8 cellular contexts compared by ENCODE assay signal in genomic region chr11:74726547-74727182, GRCh38. TPM values are rescaled to one million over a fixed set of nuclear protein-coding genes. Genes with fewer than 3 reads are reported as not detected.
DNase-seq lines count a peak whose midpoint lies in the region; ATAC-seq, FAIRE-seq and TF ChIP-seq lines count a peak whose summit lies in the region.

No MANE protein-coding gene starts in this region.

- no peaks in the 10 kb centered on the region for H3K79me2 ChIP-seq in neural cell (replicated peaks; ENCODE audit: insufficient read depth, low read length)

- intact Hi-C loops in testis (cut with DNase I; ENCODE audit: low total_unique reads), result no loop called here

- 23 to 32% methylated on average over 10 to 13 of the region's 13 CpGs for WGBS in testis, 2 donors

- no peak overlapping the region for H3K4me3 Mint-ChIP-seq in CD4-positive, CD25-positive, alpha-beta regulatory T cell
- no peak overlapping the region for H3K4me3 Mint-ChIP-seq in activated T-cell treated with anti-CD3 and anti-CD28 coated beads, Interleukin-2, amount 50 U/mL, for 4 hours

- no peak overlapping the region for H3K9ac ChIP-seq in neural cell (ENCODE audit: low read length)

- ATAC-seq in CD4-positive, CD25-positive, alpha-beta regulatory T cell (ENCODE audit: low read depth in 2 of 2), result peak; percentile 79 to 89
- ATAC-seq in GM19372 (IDR thresholded peaks at IDR 0.05; ENCODE audit: low read depth, unreplicated experiment), result peak; percentile 91
- peak; percentile 94 for ATAC-seq in activated T-cell treated with anti-CD3 and anti-CD28 coated beads, Interleukin-2, amount 50 U/mL, for 4 hours

- TF ChIP-seq EP300 in neural cell (conservative IDR thresholded peaks at IDR 0.05; ENCODE audit: poor library complexity, severe bottlenecking), result no peak

- peak; percentile 90 for FAIRE-seq in HTR-8/SVneo (lab: Jason Lieb, UNC)

- TF ChIP-seq RAD21 in neural cell (conservative IDR thresholded peaks at IDR 0.05), result peak; percentile 81

- H3K36me3 Mint-ChIP-seq in CD4-positive, CD25-positive, alpha-beta regulatory T cell, result no peaks in the 10 kb centered on the region
- H3K36me3 Mint-ChIP-seq in activated T-cell treated with anti-CD3 and anti-CD28 coated beads, Interleukin-2, amount 50 U/mL, for 4 hours (ENCODE audit: insufficient read depth), result no peaks in the 10 kb centered on the region

- no peak for TF ChIP-seq POLR2A in testis (IDR thresholded peaks at IDR 0.05)

- DNase-seq in CD4-positive, CD25-positive, alpha-beta regulatory T cell, result peak; percentile 26 to 58 (median 53)
- peak; percentile 91 for DNase-seq in HTR-8/SVneo (ENCODE audit: insufficient read length, low spot score)
- DNase-seq in OCI-M1 (lab: John Stamatoyannopoulos, UW), result peak; percentile 95
- DNase-seq in activated T-cell treated with anti-CD3 and anti-CD28 coated beads, Interleukin-2, amount 50 U/mL, for 4 hours, result peak; percentile 47
- peak; percentile 71 for DNase-seq in fibroblast of mammary gland (ENCODE audit: low read depth)
- DNase-seq in testis, result peak; percentile 78

- H3K9me3 Mint-ChIP-seq in CD4-positive, CD25-positive, alpha-beta regulatory T cell, result peaks cover 0 to 5% (median 0%) of the 10 kb centered on the region in 7 donors
- no peaks in the 10 kb centered on the region for H3K9me3 Mint-ChIP-seq in activated T-cell treated with anti-CD3 and anti-CD28 coated beads, Interleukin-2, amount 50 U/mL, for 4 hours

- no peaks in the 10 kb centered on the region for H3K36me3 ChIP-seq in CD4-positive, CD25-positive, alpha-beta regulatory T cell (ENCODE audit: control insufficient read depth, insufficient read depth, low read length)
- H3K36me3 ChIP-seq in neural cell (ENCODE audit: insufficient read depth, low read length), result no peaks in the 10 kb centered on the region
- no peaks in the 10 kb centered on the region for H3K36me3 ChIP-seq in testis (ENCODE audit: low read depth, missing control alignments)

- peaks cover 0 to 14% (median 0%) of the 10 kb centered on the region in 4 donors for H3K4me1 Mint-ChIP-seq in CD4-positive, CD25-positive, alpha-beta regulatory T cell
- peaks cover 7% of the 10 kb centered on the region for H3K4me1 Mint-ChIP-seq in activated T-cell treated with anti-CD3 and anti-CD28 coated beads, Interleukin-2, amount 50 U/mL, for 4 hours (ENCODE audit: low read depth)

- no peak overlapping the region for H2AFZ ChIP-seq in neural cell (ENCODE audit: low read depth, low read length)

- H3K9me3 ChIP-seq in CD4-positive, CD25-positive, alpha-beta regulatory T cell (ENCODE audit: control insufficient read depth in 2 of 2, low read length in 2 of 2), result no peaks in the 10 kb centered on the region
- H3K9me3 ChIP-seq in neural cell (ENCODE audit: low read length) (no peaks in the 10 kb centered on the region), testis (no peaks in the 10 kb centered on the region)

- no peaks in the 10 kb centered on the region for H3F3A ChIP-seq in neural cell (ENCODE audit: insufficient read depth, low read length, poor library complexity, severe bottlenecking)

- H3K4me2 ChIP-seq in neural cell (ENCODE audit: low read length), result no peak overlapping the region

- H3K27me3 Mint-ChIP-seq in CD4-positive, CD25-positive, alpha-beta regulatory T cell, result peaks cover 65% of the 10 kb centered on the region
- H3K27me3 Mint-ChIP-seq in activated T-cell treated with anti-CD3 and anti-CD28 coated beads, Interleukin-2, amount 50 U/mL, for 4 hours (ENCODE audit: low read depth), result peaks cover 22% of the 10 kb centered on the region

- H3K4me3 ChIP-seq in CD4-positive, CD25-positive, alpha-beta regulatory T cell (ENCODE audit: low read depth, low read length), result no peak overlapping the region
- H3K4me3 ChIP-seq in fibroblast of mammary gland (ENCODE audit: control insufficient read depth, low read depth, low read length) (no peak overlapping the region), neural cell (ENCODE audit: low read length) (no peak overlapping the region), testis (no peak overlapping the region)

- no peaks in the 10 kb centered on the region for H3K9me2 ChIP-seq in neural cell (ENCODE audit: insufficient read depth, low read length)

- peaks cover 9% of the 10 kb centered on the region for H3K4me1 ChIP-seq in CD4-positive, CD25-positive, alpha-beta regulatory T cell (ENCODE audit: control insufficient read depth, insufficient read depth, low read length, poor library complexity, severe bottlenecking)
- H3K4me1 ChIP-seq in testis, result no peaks in the 10 kb centered on the region

- H4K20me1 ChIP-seq in neural cell (ENCODE audit: insufficient read depth), result no peaks in the 10 kb centered on the region

- peaks cover 12% of the 10 kb centered on the region for H3K27me3 ChIP-seq in CD4-positive, CD25-positive, alpha-beta regulatory T cell (ENCODE audit: control insufficient read depth, insufficient read depth, low read length)
- H3K27me3 ChIP-seq in neural cell (ENCODE audit: insufficient read depth, low read depth, low read length) (peaks cover 33% of the 10 kb centered on the region), testis (no peaks in the 10 kb centered on the region)

- H3K27ac ChIP-seq in CD4-positive, CD25-positive, alpha-beta regulatory T cell (ENCODE audit: insufficient read depth, low read length, poor library complexity, severe bottlenecking), result no peak overlapping the region
- H3K27ac ChIP-seq in neural cell (ENCODE audit: low read length), result no peak overlapping the region
- no peak overlapping the region for H3K27ac ChIP-seq in testis

- no peak overlapping the region for H3K27ac Mint-ChIP-seq in CD4-positive, CD25-positive, alpha-beta regulatory T cell

- TF ChIP-seq CTCF in fibroblast of mammary gland (conservative IDR thresholded peaks at IDR 0.05; ENCODE audit: control insufficient read depth, insufficient read depth, low read depth, low read length), result peak; percentile 96
- TF ChIP-seq CTCF in neural cell (IDR thresholded peaks at IDR 0.05; ENCODE audit: poor library complexity, severe bottlenecking), result peak; percentile 90
- peak; percentile 71 to 85 (median 79) for TF ChIP-seq CTCF in testis (IDR thresholded peaks at IDR 0.05)

TF ChIP-seq in neural cell, 6 proteins besides CTCF, POLR2A, EP300 and RAD21:
- TF ChIP-seq POLR2AphosphoS5 (IDR thresholded peaks at IDR 0.05), result no peak
- TF ChIP-seq SMC3 (conservative IDR thresholded peaks at IDR 0.05; ENCODE audit: poor library complexity), result peak; percentile 79

RNA-seq across cellular contexts. Expression of gene CHRDL2, which starts 4.6 kb away (rescaled TPM):
- total RNA-seq in CD4-positive, CD25-positive, alpha-beta regulatory T cell, result not detected
- polyA plus RNA-seq in CD4-positive, CD25-positive, alpha-beta regulatory T cell, result not detected
- not detected for total RNA-seq in activated T-cell treated with anti-CD3 and anti-CD28 coated beads, Interleukin-2, amount 50 U/mL, for 4 hours
- polyA plus RNA-seq in neural cell (not detected in 2 replicates), testis (ENCODE audit: insufficient read depth, low read depth, low replicate concordance) (12.0 TPM)
- polyA minus RNA-seq in neural cell, result 0.93 TPM in 1 of 2 replicates, not detected in the other
- 1 to 10 TPM; 3.5 to 5.3 TPM for total RNA-seq in testis

RNA-seq across cellular contexts. Expression of gene RNF169, which starts 22.0 kb away (rescaled TPM):
- 30.2 TPM for total RNA-seq in CD4-positive, CD25-positive, alpha-beta regulatory T cell
- 1 to 10 TPM; 1.3 to 2.0 (median 1.4) TPM for polyA plus RNA-seq in CD4-positive, CD25-positive, alpha-beta regulatory T cell
- 10 to 100 TPM; 11.4 to 12.4 (median 11.9) TPM for total RNA-seq in activated T-cell treated with anti-CD3 and anti-CD28 coated beads, Interleukin-2, amount 50 U/mL, for 4 hours
- polyA plus RNA-seq in neural cell (9.0 and 10.6 TPM in 2 replicates), testis (ENCODE audit: insufficient read depth, low read depth, low replicate concordance) (7.2 TPM)
- 34.8 and 38.3 TPM in 2 replicates for polyA minus RNA-seq in neural cell
- total RNA-seq in testis, result 10 to 100 TPM; 19.3 to 19.4 TPM
